In the genomic region with DNA sequence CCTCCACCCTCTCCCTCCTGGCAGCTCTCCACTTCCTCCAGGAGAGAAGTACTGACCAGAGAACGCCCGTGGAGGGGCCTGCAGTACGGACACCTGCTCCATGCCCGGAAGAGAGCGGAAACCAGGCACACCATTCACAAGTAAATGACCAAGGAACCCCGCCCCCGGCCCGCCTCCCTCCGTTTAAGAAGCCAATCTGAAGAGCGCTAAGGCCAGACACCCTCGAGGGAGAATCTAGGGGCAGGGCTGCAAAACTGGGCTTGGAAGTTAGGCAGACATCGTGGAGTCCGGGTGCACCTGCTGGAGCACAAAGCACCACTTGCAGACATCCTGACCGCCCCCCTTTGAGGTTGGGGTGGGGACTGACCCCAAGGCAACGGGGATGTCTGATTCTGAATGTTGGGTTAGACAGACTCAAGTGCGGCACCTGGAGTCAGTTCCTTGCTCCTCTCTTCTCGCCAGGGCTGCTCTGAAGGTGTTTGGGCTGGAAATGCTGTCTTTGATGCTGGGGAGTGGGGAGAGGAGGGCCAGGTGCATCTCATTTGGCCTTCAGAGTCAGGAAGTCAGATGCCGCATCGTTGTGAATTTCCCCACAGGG, we compare ENCODE assay signal across 1 cellular context.
TF ChIP-seq lines count a peak whose summit lies in the region.

No MANE protein-coding gene starts in this region.

TF ChIP-seq in SK-N-SH treated with all-trans-retinoic acid at 6 μM for 48 hours, 23 proteins besides CTCF, POLR2A, EP300 and RAD21 (continued from another document):
- TF ChIP-seq CSDC2 (CRISPR knock-in tag; IDR thresholded peaks at IDR 0.05): no peak
- no peak for TF ChIP-seq ARNTL (CRISPR knock-in tag; IDR thresholded peaks at IDR 0.05; ENCODE audit: borderline replicate concordance, low read depth)
- no peak for TF ChIP-seq BACH2 (CRISPR knock-in tag; IDR thresholded peaks at IDR 0.05; ENCODE audit: borderline replicate concordance)
- no peak for TF ChIP-seq TOX (CRISPR knock-in tag; IDR thresholded peaks at IDR 0.05; ENCODE audit: borderline replicate concordance)
- TF ChIP-seq ZFP30 (CRISPR knock-in tag; IDR thresholded peaks at IDR 0.05): no peak
- no peak for TF ChIP-seq OSR1 (CRISPR knock-in tag; IDR thresholded peaks at IDR 0.05)
- no peak for TF ChIP-seq ZNF70 (CRISPR knock-in tag; IDR thresholded peaks at IDR 0.05)
- TF ChIP-seq, protein P1, sequence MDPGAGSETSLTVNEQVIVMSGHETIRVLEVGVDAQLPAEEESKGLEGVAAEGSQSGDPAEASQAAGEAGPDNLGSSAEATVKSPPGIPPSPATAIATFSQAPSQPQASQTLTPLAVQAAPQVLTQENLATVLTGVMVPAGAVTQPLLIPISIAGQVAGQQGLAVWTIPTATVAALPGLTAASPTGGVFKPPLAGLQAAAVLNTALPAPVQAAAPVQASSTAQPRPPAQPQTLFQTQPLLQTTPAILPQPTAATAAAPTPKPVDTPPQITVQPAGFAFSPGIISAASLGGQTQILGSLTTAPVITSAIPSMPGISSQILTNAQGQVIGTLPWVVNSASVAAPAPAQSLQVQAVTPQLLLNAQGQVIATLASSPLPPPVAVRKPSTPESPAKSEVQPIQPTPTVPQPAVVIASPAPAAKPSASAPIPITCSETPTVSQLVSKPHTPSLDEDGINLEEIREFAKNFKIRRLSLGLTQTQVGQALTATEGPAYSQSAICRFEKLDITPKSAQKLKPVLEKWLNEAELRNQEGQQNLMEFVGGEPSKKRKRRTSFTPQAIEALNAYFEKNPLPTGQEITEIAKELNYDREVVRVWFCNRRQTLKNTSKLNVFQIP (CRISPR knock-in tag; IDR thresholded peaks at IDR 0.05; ENCODE audit: borderline replicate concordance, low read depth): no peak
- TF ChIP-seq ZFP3 (CRISPR knock-in tag; IDR thresholded peaks at IDR 0.05): no peak
